Comparison of ENCODE assay signal across 15 cellular contexts in the genomic region with DNA sequence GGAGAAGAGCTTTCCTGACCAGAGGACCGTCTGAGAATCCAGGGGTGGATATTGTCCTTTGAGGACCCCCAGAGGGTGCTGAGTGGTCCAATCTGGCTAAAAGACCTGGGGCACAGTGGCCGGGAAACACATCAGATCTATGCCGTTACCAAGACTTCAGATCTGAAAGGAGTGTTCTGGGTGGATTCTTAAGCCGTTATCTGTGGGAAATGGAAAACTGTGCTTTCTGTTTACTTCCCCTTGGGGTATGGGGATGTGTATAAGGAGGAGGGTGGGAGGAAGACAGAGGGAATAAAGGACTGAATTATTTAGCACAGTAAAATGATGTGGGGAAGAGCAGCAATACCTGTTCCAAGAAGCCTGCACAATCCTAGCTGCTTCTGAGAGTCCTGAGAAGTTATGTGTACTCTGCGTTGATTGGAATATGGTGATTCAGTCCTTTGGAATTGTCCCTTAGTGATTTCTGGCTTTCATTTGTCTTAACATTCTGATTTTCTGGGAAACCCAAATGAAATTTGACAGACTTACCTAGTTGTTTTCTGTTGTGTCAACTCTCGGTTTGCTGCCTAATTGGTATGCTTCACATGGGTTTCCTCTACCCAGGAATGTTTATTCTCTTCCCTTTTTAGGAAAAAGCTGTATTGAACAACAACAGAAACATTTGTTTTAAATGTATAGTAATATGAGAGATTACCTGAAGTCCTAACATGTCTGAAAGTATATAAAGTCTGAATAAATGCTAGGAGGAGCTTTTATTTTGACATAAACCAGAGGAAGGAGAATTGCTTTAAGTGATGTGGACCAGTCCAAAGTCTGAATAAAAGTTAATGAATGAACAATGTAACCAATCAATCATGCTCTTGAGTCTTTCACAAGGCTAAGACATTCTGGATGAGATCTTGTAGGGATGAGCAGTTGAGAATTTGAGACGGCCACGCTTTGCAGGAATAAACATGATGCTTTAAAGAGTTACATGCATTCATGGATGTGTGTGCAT.
DNase-seq lines count a peak whose midpoint lies in the region; ATAC-seq, FAIRE-seq and TF ChIP-seq lines count a peak whose summit lies in the region.
"Had no signal": no experiment of that assay in that cellular context is flagged by ENCODE, and none has a peak within 500 bp of the region (broad histone marks: within the 10 kb centered on the region; RNA-seq: fewer than 3 reads in every experiment).

No MANE protein-coding gene starts in this region.

- intact Hi-C loops in ovary (cut with DNase I): no loop called here

- no peak for TF ChIP-seq POLR2A in ovary (IDR thresholded peaks at IDR 0.05)

- no peaks in the 10 kb centered on the region for H3K36me3 Mint-ChIP-seq in stimulated activated effector memory CD8-positive, alpha-beta T cell treated with anti-CD3 and anti-CD28 coated beads, Interleukin-12 subunit alpha, Interleukin-12 subunit beta, amount 100 ng/mL, for 72 hours
- H3K36me3 Mint-ChIP-seq: activated naive CD8-positive, alpha-beta T cell; CD4-positive, CD25-positive, alpha-beta regulatory T cell had no signal

- peaks cover 3 to 6% of the 10 kb centered on the region in 2 donors for H3K4me1 ChIP-seq in small intestine (ENCODE audit: control insufficient read depth in 2 of 2, insufficient read depth in 1 of 2, low read depth in 1 of 2, low read length in 1 of 2)
- no peaks in the 10 kb centered on the region for H3K4me1 ChIP-seq in ovary (ENCODE audit: insufficient read depth)

- TF ChIP-seq CTCF in astrocyte of the spinal cord (IDR thresholded peaks at IDR 0.05; ENCODE audit: low read depth, low read length) (no peak), ovary (IDR thresholded peaks at IDR 0.05) (no peak)

- H3K9me3 ChIP-seq in small intestine (ENCODE audit: control insufficient read depth, low read depth) (no peaks in the 10 kb centered on the region), ovary (no peaks in the 10 kb centered on the region)

- H3K4me3 Mint-ChIP-seq in stimulated activated effector memory CD8-positive, alpha-beta T cell treated with anti-CD3 and anti-CD28 coated beads, Interleukin-12 subunit alpha, Interleukin-12 subunit beta, amount 100 ng/mL, for 72 hours: no peak overlapping the region
- H3K4me3 Mint-ChIP-seq: activated naive CD8-positive, alpha-beta T cell; CD4-positive, CD25-positive, alpha-beta regulatory T cell; stimulated activated naive CD8-positive, alpha-beta T cell treated with anti-CD3 and anti-CD28 coated beads, Interleukin-15, Interleukin-2, amounts not matched to agents 100 ng/mL and 50 ng/mL, for 24 hours had no signal

- 36 to 54% (median 52%) methylated on average over 8 of the region's 8 CpGs for WGBS in small intestine, 3 donors
- 77 to 81% (median 78%) methylated on average over 8 of the region's 8 CpGs for WGBS in ovary, 3 donors

- H3K4me3 ChIP-seq in astrocyte of the spinal cord (ENCODE audit: low read depth, low read length): no peak overlapping the region
- H3K4me3 ChIP-seq in small intestine (ENCODE audit: low read depth in 1 of 2, low read length in 2 of 2): peak overlapping the region in 1 of 2 donors; percentile 9
- H3K4me3 ChIP-seq in ovary: no peak overlapping the region

- H3K27ac Mint-ChIP-seq in stimulated activated effector memory CD8-positive, alpha-beta T cell treated with anti-CD3 and anti-CD28 coated beads, Interleukin-12 subunit alpha, Interleukin-12 subunit beta, amount 100 ng/mL, for 72 hours: no peak overlapping the region
- H3K27ac Mint-ChIP-seq: activated naive CD8-positive, alpha-beta T cell; CD4-positive, CD25-positive, alpha-beta regulatory T cell; stimulated activated naive CD8-positive, alpha-beta T cell treated with anti-CD3 and anti-CD28 coated beads, Interleukin-15, Interleukin-2, amounts not matched to agents 100 ng/mL and 50 ng/mL, for 24 hours had no signal

- H3K27ac ChIP-seq in small intestine (ENCODE audit: low read depth in 1 of 2, low read length in 1 of 2) (peak overlapping the region in 1 of 2 donors; percentile 51), ovary (no peak overlapping the region), substantia nigra (ENCODE audit: low read depth, low read length, poor library complexity, severe bottlenecking) (no peak overlapping the region)

- H3K9me3 Mint-ChIP-seq in stimulated activated effector memory CD8-positive, alpha-beta T cell treated with anti-CD3 and anti-CD28 coated beads, Interleukin-12 subunit alpha, Interleukin-12 subunit beta, amount 100 ng/mL, for 72 hours: no peaks in the 10 kb centered on the region
- H3K9me3 Mint-ChIP-seq: CD4-positive, CD25-positive, alpha-beta regulatory T cell; stimulated activated naive CD8-positive, alpha-beta T cell treated with anti-CD3 and anti-CD28 coated beads, Interleukin-15, Interleukin-2, amounts not matched to agents 100 ng/mL and 50 ng/mL, for 24 hours had no signal

- in situ Hi-C loops in astrocyte of the spinal cord (cut with HindIII; ENCODE audit: low sequenced_read_pairs): no loop called here

- no peaks in the 10 kb centered on the region for H3K36me3 ChIP-seq in small intestine (ENCODE audit: control insufficient read depth in 2 of 2, insufficient read depth in 2 of 2, low read length in 2 of 2)
- H3K36me3 ChIP-seq in ovary: no peaks in the 10 kb centered on the region

- H3K27me3 ChIP-seq in small intestine (ENCODE audit: control insufficient read depth in 2 of 2, insufficient read depth in 2 of 2, low read length in 2 of 2) (no peaks in the 10 kb centered on the region), ovary (no peaks in the 10 kb centered on the region)

- no peak for ATAC-seq in stimulated activated effector memory CD8-positive, alpha-beta T cell treated with anti-CD3 and anti-CD28 coated beads, Interleukin-12 subunit alpha, Interleukin-12 subunit beta, amount 100 ng/mL, for 72 hours
- ATAC-seq: activated CD4-positive, CD25-positive, alpha-beta regulatory T cell treated with anti-CD3 and anti-CD28 coated beads, Interleukin-2, amount 50 U/mL, for 24 hours had no signal

- FAIRE-seq in islet of Langerhans (lab: Jason Lieb, UNC) (peak; percentile 58), small intestine (lab: Jason Lieb, UNC) (no peak)

- TF ChIP-seq EP300 in ovary (IDR thresholded peaks at IDR 0.05): no peak

- DNase-seq in GM03348 (ENCODE audit: low spot score) (peak; percentile 34), astrocyte of the spinal cord (ENCODE audit: low read depth, low spot score) (peak; percentile 17), small intestine (peak; percentile 76), ovary (no peak), substantia nigra (lab: John Stamatoyannopoulos, UW) (no peak), mesenteric fat pad (ENCODE audit: low spot score) (no peak)
- DNase-seq in stimulated activated effector memory CD8-positive, alpha-beta T cell treated with anti-CD3 and anti-CD28 coated beads, Interleukin-12 subunit alpha, Interleukin-12 subunit beta, amount 100 ng/mL, for 72 hours (ENCODE audit: low spot score in 2 of 2): no peak
- DNase-seq: CD4-positive, CD25-positive, alpha-beta regulatory T cell; foreskin melanocyte; NCI-H446; retina had no signal

- no peaks in the 10 kb centered on the region for H3K4me1 Mint-ChIP-seq in stimulated activated effector memory CD8-positive, alpha-beta T cell treated with anti-CD3 and anti-CD28 coated beads, Interleukin-12 subunit alpha, Interleukin-12 subunit beta, amount 100 ng/mL, for 72 hours
- H3K4me1 Mint-ChIP-seq: CD4-positive, CD25-positive, alpha-beta regulatory T cell had no signal

Comparison
In these comparisons a context has a peak if more than half of its experiments do, and no peak if none do; other contexts are left out.
1. DNase-seq: peak in GM03348 (single experiment), astrocyte of the spinal cord (single experiment) and small intestine (single experiment); none in ovary (0 of 5), substantia nigra (0 of 49), mesenteric fat pad (single experiment) and stimulated activated effector memory CD8-positive, alpha-beta T cell treated with anti-CD3 and anti-CD28 coated beads, Interleukin-12 subunit alpha, Interleukin-12 subunit beta, amount 100 ng/mL, for 72 hours (0 of 2).